Comparison of ENCODE assay signal across 22 cellular contexts in the genomic region with DNA sequence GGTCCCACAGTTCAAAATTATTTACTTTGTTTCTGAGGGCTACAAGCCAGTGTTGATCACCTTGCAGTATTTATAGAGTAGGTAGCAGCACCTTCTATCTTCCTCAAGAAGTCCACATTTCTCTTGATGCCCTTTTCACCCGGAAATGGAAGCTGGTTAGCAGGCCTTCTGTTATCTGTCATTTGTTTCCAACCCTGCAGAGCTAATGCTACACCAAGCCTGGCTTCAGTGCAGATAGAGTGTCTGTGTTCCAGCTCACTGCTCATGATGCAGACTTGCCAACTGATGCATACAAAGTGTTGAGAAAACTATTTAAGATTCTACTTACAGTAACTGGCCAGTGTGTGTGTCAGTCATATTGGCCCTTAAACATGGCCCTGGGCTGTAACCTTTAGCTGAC.
"Had no signal": no experiment of that assay in that cellular context is flagged by ENCODE, and none has a peak within 500 bp of the region (broad histone marks: within the 10 kb centered on the region; RNA-seq: fewer than 3 reads in every experiment).

No MANE protein-coding gene starts in this region.

- H3K9me3 ChIP-seq: left ventricle myocardium inferior, ovary, sigmoid colon, stomach, suprapubic skin, thoracic aorta, tibial artery, upper lobe of right lung had no signal

- H3K27ac ChIP-seq: left ventricle myocardium inferior, ovary, sigmoid colon, stomach, suprapubic skin, thoracic aorta, tibial artery, upper lobe of right lung had no signal

- H3K36me3 ChIP-seq: left ventricle myocardium inferior, ovary, sigmoid colon, stomach, suprapubic skin, thoracic aorta, tibial artery, upper lobe of right lung had no signal

- H3K4me1 ChIP-seq: left ventricle myocardium inferior, sigmoid colon, stomach, suprapubic skin, tibial artery, upper lobe of right lung had no signal

- H3K4me3 ChIP-seq: left ventricle myocardium inferior, lung, ovary, sigmoid colon, stomach, suprapubic skin, thoracic aorta, tibial artery, upper lobe of right lung had no signal

- H3K27me3 ChIP-seq: ovary, sigmoid colon, stomach, suprapubic skin, tibial artery, upper lobe of right lung had no signal

- ATAC-seq: natural killer cell treated with Interleukin-12 subunit alpha and Interleukin-12 subunit beta and Interleukin-15 and Interleukin-18, amount 100 ng/mL, for 72 hours; right cardiac atrium; stimulated activated naive B cell treated with anti-CD40 and anti-IgM and Interleukin-4, amounts not matched to agents 10 μg/mL and 1 μg/mL and 100 μg/mL, for 72 hours; stimulated activated naive CD8-positive, alpha-beta T cell treated with anti-CD3 and anti-CD28 coated beads, Interleukin-15, Interleukin-2, amounts not matched to agents 100 U/mL and 50 U/mL, for 24 hours; upper lobe of right lung had no signal

- DNase-seq: hypothalamus; immature natural killer cell; kidney; left ventricle myocardium inferior; mesendoderm; naive B cell; ovary; right cardiac atrium; sigmoid colon; small intestine; stimulated activated CD4-positive, alpha-beta T cell treated with anti-CD3 and anti-CD28 coated beads, Interleukin-1b, Interleukin-23, amount 100 ng/mL, for 48 hours; stimulated activated CD4-positive, alpha-beta T cell treated with anti-CD3 and anti-CD28 coated beads, Interleukin-2, amount 100 ng/mL, for 48 hours; stimulated activated naive B cell treated with anti-CD40 and anti-IgM and Interleukin-4, amounts not matched to agents 10 μg/mL and 1 μg/mL and 100 μg/mL, for 72 hours; stimulated activated naive CD8-positive, alpha-beta T cell treated with anti-CD3 and anti-CD28 coated beads, Interleukin-15, Interleukin-2, amounts not matched to agents 100 U/mL and 50 U/mL, for 24 hours; stomach; tibial artery; trophoblast cell; upper lobe of right lung had no signal
